In genomic region chr19:11434703-11435056, GRCh38 we compare ENCODE assay signal across 8 cellular contexts. TPM values are rescaled to one million over a fixed set of nuclear protein-coding genes. Genes with fewer than 3 reads are reported as not detected.
A peak's percentile ranks its signal among the peaks of the same experiment; 100 is the strongest.
DNase-seq lines count a peak whose midpoint lies in the region; ATAC-seq and TF ChIP-seq lines count a peak whose summit lies in the region.

No MANE protein-coding gene starts in this region.

- DNase-seq in AG09309 (ENCODE audit: low read depth) (no peak), SJCRH30 (no peak), fibroblast of villous mesenchyme (ENCODE audit: low read depth) (no peak), spleen (no peak), NCI-H2107 treated with DMSO at 0.1 percent for 48 hours (lab: John Stamatoyannopoulos, UW; ENCODE audit: unreplicated experiment) (no peak), NCI-H1417 treated with DMSO at 0.1 percent for 48 hours (lab: John Stamatoyannopoulos, UW) (no peak)
- no peak for DNase-seq in stimulated activated naive CD4-positive, alpha-beta T cell treated with Interleukin-2 at 50 U/mL for 16 hours (lab: John Stamatoyannopoulos, UW)

- H3K27ac ChIP-seq in SJCRH30 (no peak overlapping the region), spleen (peak overlapping the region; percentile 48 to 91 (median 86))

- ATAC-seq in GM21447 (IDR thresholded peaks at IDR 0.05; ENCODE audit: unreplicated experiment), result peak; percentile 4

- H3K4me1 ChIP-seq in SJCRH30 (no peaks in the 10 kb centered on the region), spleen (peaks cover 23 to 39% (median 30%) of the 10 kb centered on the region in 6 donors)

- intact Hi-C loops in spleen (cut with DNase I; ENCODE audit: low total_unique reads), result loop anchor here (5.0 kb wide), 1 partner anchor 52 kb away; the partner anchor contains the start of gene EPOR

- no peaks in the 10 kb centered on the region for H3K9me3 ChIP-seq in SJCRH30 (replicated peaks)
- no peaks in the 10 kb centered on the region for H3K9me3 ChIP-seq in spleen

- WGBS in spleen, 5 donors, result 8 to 15% (median 10%) methylated on average over 9 of the region's 9 CpGs

- H3K4me3 ChIP-seq in AG09309 (ENCODE audit: control insufficient read depth, low read depth, low read length), result peak overlapping the region; percentile 62
- H3K4me3 ChIP-seq in SJCRH30, result peak overlapping the region; percentile 82
- H3K4me3 ChIP-seq in fibroblast of villous mesenchyme (ENCODE audit: low read depth, low read length), result peak overlapping the region; percentile 51
- peak overlapping the region; percentile 32 to 93 (median 84) for H3K4me3 ChIP-seq in spleen

- H3K27me3 ChIP-seq in SJCRH30 (no peaks in the 10 kb centered on the region), spleen (replicated peaks in 1 of 7) (no peaks in the 10 kb centered on the region)

- TF ChIP-seq POLR2A in spleen (IDR thresholded peaks at IDR 0.05), result no peak

- H3K36me3 ChIP-seq in SJCRH30, result peaks cover 10% of the 10 kb centered on the region
- H3K36me3 ChIP-seq in spleen, result peaks cover 0 to 34% (median 31%) of the 10 kb centered on the region in 6 donors

- TF ChIP-seq CTCF in AG09309 (IDR thresholded peaks at IDR 0.05; ENCODE audit: control insufficient read depth, insufficient read depth, low read depth, low read length, missing control alignments), result no peak
- no peak for TF ChIP-seq CTCF in fibroblast of villous mesenchyme (IDR thresholded peaks at IDR 0.05; ENCODE audit: insufficient read depth, low read depth, low read length)
- TF ChIP-seq CTCF in spleen (IDR thresholded peaks at IDR 0.05 in 8 of 11, conservative IDR thresholded peaks at IDR 0.05 in 3 of 11), result no peak

RNA-seq across cellular contexts. Expression of gene ODAD3, which starts 0.2 kb away (rescaled TPM):
- 0.18 and 0.22 TPM in 2 replicates for total RNA-seq in SJCRH30 (2014; rRNA removed; shearing (Covaris generic))
- total RNA-seq in fibroblast of villous mesenchyme (under 0.01 and 0.43 TPM in 2 replicates), spleen (1 to 10 TPM in 3 of 7 donors, under 1 TPM in 4; 0.23 to 2.3 (median 0.85) TPM)
- 1 to 10 TPM in 2 of 3 donors, under 1 TPM in 1; 0.59 to 2.1 (median 1.7) TPM for polyA plus RNA-seq in spleen

RNA-seq across cellular contexts. Expression of gene PRKCSH, which starts 0.8 kb away (rescaled TPM):
- total RNA-seq in SJCRH30 (2014; rRNA removed; shearing (Covaris generic)), result 136 and 164 TPM in 2 replicates
- total RNA-seq in fibroblast of villous mesenchyme, result 85.5 and 93.1 TPM in 2 replicates
- total RNA-seq in spleen, result 100 to 1,000 TPM; 114 to 258 (median 230) TPM
- 100 to 1,000 TPM in 1 of 3 donors, 10 to 100 TPM in 2; 80.3 to 105 (median 86.0) TPM for polyA plus RNA-seq in spleen

RNA-seq across cellular contexts. Expression of gene RGL3, which starts 15.6 kb away (rescaled TPM):
- not detected in 2 replicates for total RNA-seq in SJCRH30 (2014; rRNA removed; shearing (Covaris generic))
- total RNA-seq in fibroblast of villous mesenchyme (0.32 and 1.3 TPM in 2 replicates), spleen (10 to 100 TPM; 17.9 to 57.7 (median 37.8) TPM)
- polyA plus RNA-seq in spleen, result 10 to 100 TPM in 2 of 3 donors, 1 to 10 TPM in 1; 5.1 to 16.4 (median 11.2) TPM

RNA-seq across cellular contexts. Expression of gene ELAVL3, which starts 46.2 kb away (rescaled TPM):
- not detected in 2 replicates for total RNA-seq in SJCRH30 (2014; rRNA removed; shearing (Covaris generic))
- total RNA-seq in fibroblast of villous mesenchyme (not detected in 2 replicates), spleen (not detected)
- under 1 TPM in 1 of 3 donors, not detected in 2; 0.02 TPM for polyA plus RNA-seq in spleen

RNA-seq across cellular contexts. Expression of gene EPOR, which starts 50.6 kb away (rescaled TPM):
- 8.4 and 9.9 TPM in 2 replicates for total RNA-seq in SJCRH30 (2014; rRNA removed; shearing (Covaris generic))
- total RNA-seq in fibroblast of villous mesenchyme, result 5.6 and 6.8 TPM in 2 replicates
- 10 to 100 TPM; 15.0 to 24.0 (median 19.9) TPM for total RNA-seq in spleen
- 1 to 10 TPM; 4.5 to 8.2 (median 5.6) TPM for polyA plus RNA-seq in spleen
